ENCODE assay signal across 8 cellular contexts in genomic region chr9:128412120-128412790, GRCh38. TPM values are rescaled to one million over a fixed set of nuclear protein-coding genes. Genes with fewer than 3 reads are reported as not detected.
DNase-seq lines count a peak whose midpoint lies in the region; ATAC-seq, FAIRE-seq and TF ChIP-seq lines count a peak whose summit lies in the region.

No MANE protein-coding gene starts in this region.

- DNase-seq in BE2C (peak; percentile 87), HCT116 (ENCODE audit: low read depth, low spot score) (no peak), OCI-M1 (lab: John Stamatoyannopoulos, UW) (peak; percentile 79), glutamatergic neuron (peak; percentile 98), putamen (ENCODE audit: low spot score) (peak; percentile 91), small intestine (no peak)
- peak; percentile 10 for DNase-seq in activated gamma-delta T cell treated with anti-CD3 and anti-CD28 coated beads, Interleukin-2, amount 50 U/mL, for 16 hours (ENCODE audit: low read depth)

- BruUV-seq in HCT116 (replicated peaks; lab: Mats Ljungman, UMichigan), result no TSS peak

- H3K36me3 ChIP-seq in BE2C (no peaks in the 10 kb centered on the region), HCT116 (ENCODE audit: control insufficient read depth in 1 of 2, insufficient read depth in 2 of 2, low read length in 2 of 2) (no peaks in the 10 kb centered on the region), small intestine (ENCODE audit: control insufficient read depth in 2 of 2, insufficient read depth in 2 of 2, low read length in 2 of 2) (no peaks in the 10 kb centered on the region)

- H3K27ac ChIP-seq in HCT116 (ENCODE audit: low read depth, low read length) (no peak overlapping the region), small intestine (ENCODE audit: low read depth in 1 of 2, low read length in 1 of 2) (no peak overlapping the region)

- 11 to 20% (median 17%) methylated on average over 13 of the region's 13 CpGs for WGBS in small intestine, 3 donors

- H3K4me1 Mint-ChIP-seq in glutamatergic neuron (ENCODE audit: low read depth, unreplicated experiment), result peaks cover 12% of the 10 kb centered on the region

- H3K27me3 Mint-ChIP-seq in glutamatergic neuron (ENCODE audit: unreplicated experiment), result peaks cover under 1% of the 10 kb centered on the region

- TF ChIP-seq CTCF in BE2C (IDR thresholded peaks at IDR 0.05; ENCODE audit: low read depth, low read length), result peak; percentile 87
- TF ChIP-seq CTCF in HCT116 (IDR thresholded peaks at IDR 0.05 in 2 of 3, conservative IDR thresholded peaks at IDR 0.05 in 1 of 3; ENCODE audit: borderline replicate concordance in 1 of 3, insufficient read depth in 1 of 3, low read depth in 2 of 3, low read length in 2 of 3), result peak; percentile 67 to 81 (median 79)
- TF ChIP-seq CTCF in glutamatergic neuron (IDR thresholded peaks at IDR 0.05; ENCODE audit: partially characterized antibody, unreplicated experiment), result peak; percentile 82

- H3K27me3 ChIP-seq in BE2C (no peaks in the 10 kb centered on the region), HCT116 (ENCODE audit: insufficient read depth, low read length) (no peaks in the 10 kb centered on the region), small intestine (ENCODE audit: control insufficient read depth in 2 of 2, insufficient read depth in 2 of 2, low read length in 2 of 2) (peaks cover 0 to 11% of the 10 kb centered on the region in 2 donors)

- H3K4me3 Mint-ChIP-seq in glutamatergic neuron (ENCODE audit: unreplicated experiment), result no peak overlapping the region

- peaks cover 5% of the 10 kb centered on the region for H3K9me3 Mint-ChIP-seq in glutamatergic neuron (ENCODE audit: unreplicated experiment)

- H2AFZ ChIP-seq in HCT116 (ENCODE audit: low read depth, low read length, poor library complexity, severe bottlenecking), result no peak overlapping the region

- H3K9me3 ChIP-seq in BE2C (no peaks in the 10 kb centered on the region), HCT116 (ENCODE audit: control insufficient read depth in 1 of 2, insufficient read depth in 1 of 2, low read depth in 1 of 2, low read length in 2 of 2) (no peaks in the 10 kb centered on the region), small intestine (ENCODE audit: control insufficient read depth, low read depth) (no peaks in the 10 kb centered on the region)

- peak; percentile 90 for TF ChIP-seq RAD21 in HCT116 (IDR thresholded peaks at IDR 0.05; ENCODE audit: low read depth)

- H3K9me2 ChIP-seq in HCT116 (ENCODE audit: insufficient read depth), result no peaks in the 10 kb centered on the region

- no peak overlapping the region for H3K4me2 ChIP-seq in HCT116 (ENCODE audit: low read length)

- ATAC-seq in HCT116 (peak; percentile 65), GM18870 (IDR thresholded peaks at IDR 0.05; ENCODE audit: unreplicated experiment) (no peak)

- H3K9ac ChIP-seq in HCT116 (ENCODE audit: low read length), result no peak overlapping the region

- no peaks in the 10 kb centered on the region for H3K4me1 ChIP-seq in BE2C
- peaks cover 4 to 14% of the 10 kb centered on the region in 2 experiments; a peak in 3 of 4 replicates for H3K4me1 ChIP-seq in HCT116 (ENCODE audit: control insufficient read depth in 1 of 2, insufficient read depth in 2 of 2, low read length in 2 of 2)
- no peaks in the 10 kb centered on the region for H3K4me1 ChIP-seq in small intestine (ENCODE audit: control insufficient read depth in 2 of 2, insufficient read depth in 1 of 2, low read depth in 1 of 2, low read length in 1 of 2)

- H3K27ac Mint-ChIP-seq in glutamatergic neuron (ENCODE audit: unreplicated experiment), result no peak overlapping the region

- RAD21 ChIA-PET in HCT116 (lab: Charles Lee; ENCODE audit: low non-redundant PET in 1 of 2, low total read pairs in 2 of 2, uncharacterized antibody in 2 of 2, unreplicated experiment in 2 of 2), result no interaction called here

- H4K20me1 ChIP-seq in HCT116 (ENCODE audit: insufficient read depth), result no peaks in the 10 kb centered on the region

- no peak for TF ChIP-seq POLR2A in HCT116 (IDR thresholded peaks at IDR 0.05; ENCODE audit: borderline replicate concordance, extremely low read depth, insufficient read depth, insufficient read length)

- no peaks in the 10 kb centered on the region for H3K79me2 ChIP-seq in HCT116 (ENCODE audit: insufficient read depth, low read length)

- POLR2A ChIA-PET in HCT116 (lab: Charles Lee), result interaction anchor here (0.7 to 1.5 kb wide), 2 partner anchors 8 to 46 kb away, joined by 4 read pairs; partner anchors contain the start of gene CERCAM

- no peaks in the 10 kb centered on the region for H3K36me3 Mint-ChIP-seq in glutamatergic neuron (ENCODE audit: unreplicated experiment)

- H3K4me3 ChIP-seq in BE2C (ENCODE audit: low read depth, low read length) (no peak overlapping the region), HCT116 (replicated peaks in 1 of 2; ENCODE audit: low read depth in 1 of 2, low read length in 2 of 2) (no peak overlapping the region), small intestine (ENCODE audit: low read depth in 1 of 2, low read length in 2 of 2) (no peak overlapping the region)

- CTCF ChIA-PET in HCT116 (lab: Charles Lee), result interaction anchor here (0.8 to 3.8 kb wide), 5 partner anchors 8 to 117 kb away, joined by 3 to 33 read pairs (median 9); partner anchors contain the start of gene CERCAM

- intact Hi-C loops in HCT116 (cut with micrococcal nuclease), result loop anchor here (1.0 to 2.0 kb wide), 3 partner anchors 41 to 117 kb away; partner anchors contain the start of gene URM1

- FAIRE-seq in small intestine (lab: Jason Lieb, UNC), result no peak

TF ChIP-seq in HCT116, 20 proteins besides CTCF, POLR2A, EP300 and RAD21:
- TF ChIP-seq TCF7L2 (IDR thresholded peaks at IDR 0.05; ENCODE audit: borderline replicate concordance, extremely low read depth, insufficient read depth, insufficient read length), result no peak
- TF ChIP-seq JUND (IDR thresholded peaks at IDR 0.05), result no peak
- no peak for TF ChIP-seq FOSL1 (IDR thresholded peaks at IDR 0.05; ENCODE audit: low read depth)
- TF ChIP-seq REST (IDR thresholded peaks at IDR 0.05; ENCODE audit: low read depth), result no peak
- TF ChIP-seq SP1 (IDR thresholded peaks at IDR 0.05; ENCODE audit: low read depth), result no peak
- TF ChIP-seq CEBPB (IDR thresholded peaks at IDR 0.05; ENCODE audit: low read depth), result no peak

RNA-seq across cellular contexts. Expression of gene CERCAM, which starts 8.4 kb away (rescaled TPM):
- polyA plus RNA-seq in BE2C (2012; ENCODE audit: insufficient read depth, insufficient read length, low read depth), result 7.8 TPM
- total RNA-seq in HCT116 (2021; ENCODE audit: unreplicated experiment), result 27.0 TPM
- 27.1 and 31.1 TPM in 2 replicates for polyA plus RNA-seq in HCT116 (2012)
- 56.1 TPM for total RNA-seq in glutamatergic neuron (ENCODE audit: unreplicated experiment)
- 1 to 10 TPM in 2 of 3 donors, not detected in 1; 4.3 to 6.8 TPM for polyA plus RNA-seq in small intestine

RNA-seq across cellular contexts. Expression of gene URM1, which starts 41.1 kb away (rescaled TPM):
- 115 TPM for polyA plus RNA-seq in BE2C (2012; ENCODE audit: insufficient read depth, insufficient read length, low read depth)
- total RNA-seq in HCT116 (2021; ENCODE audit: unreplicated experiment) (51.6 TPM), glutamatergic neuron (ENCODE audit: unreplicated experiment) (62.6 TPM)
- 35.1 and 43.9 TPM in 2 replicates for polyA plus RNA-seq in HCT116 (2012)
- polyA plus RNA-seq in small intestine, result 10 to 100 TPM; 56.1 to 83.6 (median 64.6) TPM

RNA-seq across cellular contexts. Expression of gene ODF2, which starts 43.6 kb away (rescaled TPM):
- polyA plus RNA-seq in BE2C (2012; ENCODE audit: insufficient read depth, insufficient read length, low read depth), result 20.6 TPM
- 46.8 TPM for total RNA-seq in HCT116 (2021; ENCODE audit: unreplicated experiment)
- 57.6 and 58.8 TPM in 2 replicates for polyA plus RNA-seq in HCT116 (2012)
- total RNA-seq in glutamatergic neuron (ENCODE audit: unreplicated experiment), result 40.7 TPM
- polyA plus RNA-seq in small intestine, result 10 to 100 TPM in 1 of 3 donors, 1 to 10 TPM in 2; 4.0 to 17.8 (median 5.9) TPM

Comparison
In these comparisons a context has a peak if more than half of its experiments do, and no peak if none do; other contexts are left out.
1. DNase-seq: peak in BE2C (single experiment), OCI-M1 (single experiment), activated gamma-delta T cell treated with anti-CD3 and anti-CD28 coated beads, Interleukin-2, amount 50 U/mL, for 16 hours (single experiment), glutamatergic neuron (single experiment) and putamen (single experiment); none in HCT116 (single experiment) and small intestine (single experiment).
2. Peak in every context shown above with its lines, with median percentiles within 50 percentile points of each other: CTCF ChIP-seq.